Comparison of ENCODE assay signal across 1 cellular context in the genomic region with DNA sequence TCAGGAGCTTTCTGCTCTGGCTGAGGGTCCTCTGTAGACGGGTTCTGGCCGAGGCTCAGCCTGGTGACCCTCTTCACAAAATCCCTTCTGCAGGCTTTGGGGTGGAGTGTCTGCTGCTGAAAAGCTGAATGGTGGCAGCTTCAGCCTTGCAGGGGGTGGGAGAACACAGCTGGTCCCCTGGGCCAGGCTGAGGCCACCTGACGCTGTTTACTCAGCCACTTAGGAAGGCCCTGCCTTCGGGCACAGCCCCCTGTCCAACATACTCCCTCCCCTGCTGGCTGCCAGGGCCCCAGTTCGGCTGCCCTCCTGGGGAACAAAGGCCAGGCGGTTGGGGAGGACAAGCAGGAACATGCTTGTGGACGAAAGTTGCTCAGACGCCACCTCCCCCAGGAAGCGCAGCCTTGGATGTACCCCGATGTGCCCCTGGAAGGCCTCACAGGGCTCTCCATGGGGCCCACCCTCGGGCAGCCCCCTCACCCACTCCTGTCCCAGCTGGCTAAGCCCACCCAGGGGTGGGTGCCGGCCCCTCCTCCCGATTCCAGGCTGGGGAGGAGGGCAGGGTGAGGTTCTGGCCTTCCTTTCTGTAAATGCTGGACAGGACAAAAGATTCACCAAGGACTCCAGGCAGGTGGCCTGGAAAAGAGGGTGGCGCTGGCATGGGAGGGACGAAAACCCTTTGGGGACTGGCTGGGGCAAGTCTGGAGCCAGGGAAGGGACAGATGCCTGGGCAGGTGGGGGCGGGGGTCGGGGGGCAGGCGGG.
A peak's percentile ranks its signal among the peaks of the same experiment; 100 is the strongest.
TF ChIP-seq lines count a peak whose summit lies in the region.

A gene (minus strand): TSS at position 130 of the 760 bp plus-strand sequence. CDS start 271 bp downstream, outside the sequence.

TF ChIP-seq in HepG2, 621 proteins besides CTCF, POLR2A, EP300 and RAD21 (continued from another document and continues in another):
- TF ChIP-seq, protein P1, sequence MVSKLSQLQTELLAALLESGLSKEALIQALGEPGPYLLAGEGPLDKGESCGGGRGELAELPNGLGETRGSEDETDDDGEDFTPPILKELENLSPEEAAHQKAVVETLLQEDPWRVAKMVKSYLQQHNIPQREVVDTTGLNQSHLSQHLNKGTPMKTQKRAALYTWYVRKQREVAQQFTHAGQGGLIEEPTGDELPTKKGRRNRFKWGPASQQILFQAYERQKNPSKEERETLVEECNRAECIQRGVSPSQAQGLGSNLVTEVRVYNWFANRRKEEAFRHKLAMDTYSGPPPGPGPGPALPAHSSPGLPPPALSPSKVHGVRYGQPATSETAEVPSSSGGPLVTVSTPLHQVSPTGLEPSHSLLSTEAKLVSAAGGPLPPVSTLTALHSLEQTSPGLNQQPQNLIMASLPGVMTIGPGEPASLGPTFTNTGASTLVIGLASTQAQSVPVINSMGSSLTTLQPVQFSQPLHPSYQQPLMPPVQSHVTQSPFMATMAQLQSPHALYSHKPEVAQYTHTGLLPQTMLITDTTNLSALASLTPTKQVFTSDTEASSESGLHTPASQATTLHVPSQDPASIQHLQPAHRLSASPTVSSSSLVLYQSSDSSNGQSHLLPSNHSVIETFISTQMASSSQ (IDR thresholded peaks at IDR 0.05; ENCODE audit: low read depth) = peak; percentile 39; the same call in 1 of the 2 replicates
- TF ChIP-seq, protein P1 (CRISPR knock-in tag; IDR thresholded peaks at IDR 0.05; ENCODE audit: borderline replicate concordance) = peak; percentile 30; the same call in 1 of the 2 replicates
- 0 out of 2 replicates have a peak, but pooled peaks have one; percentile 42 for TF ChIP-seq ARNT2 (CRISPR knock-in tag; IDR thresholded peaks at IDR 0.05; ENCODE audit: low read depth)
- 0 out of 2 replicates have a peak, but pooled peaks have one; percentile 41 for TF ChIP-seq ZNF614 (CRISPR knock-in tag; IDR thresholded peaks at IDR 0.05; ENCODE audit: borderline replicate concordance)
- TF ChIP-seq RARA (CRISPR knock-in tag; IDR thresholded peaks at IDR 0.05) = peak; percentile 52
- no peak for TF ChIP-seq TCF7L2 (IDR thresholded peaks at IDR 0.05; ENCODE audit: low read depth, low read length)
- no peak for TF ChIP-seq SCMH1 (CRISPR knock-in tag; IDR thresholded peaks at IDR 0.05; ENCODE audit: borderline replicate concordance)
- no peak for TF ChIP-seq HOXA7 (CRISPR knock-in tag; IDR thresholded peaks at IDR 0.05)
- TF ChIP-seq, protein P2, sequence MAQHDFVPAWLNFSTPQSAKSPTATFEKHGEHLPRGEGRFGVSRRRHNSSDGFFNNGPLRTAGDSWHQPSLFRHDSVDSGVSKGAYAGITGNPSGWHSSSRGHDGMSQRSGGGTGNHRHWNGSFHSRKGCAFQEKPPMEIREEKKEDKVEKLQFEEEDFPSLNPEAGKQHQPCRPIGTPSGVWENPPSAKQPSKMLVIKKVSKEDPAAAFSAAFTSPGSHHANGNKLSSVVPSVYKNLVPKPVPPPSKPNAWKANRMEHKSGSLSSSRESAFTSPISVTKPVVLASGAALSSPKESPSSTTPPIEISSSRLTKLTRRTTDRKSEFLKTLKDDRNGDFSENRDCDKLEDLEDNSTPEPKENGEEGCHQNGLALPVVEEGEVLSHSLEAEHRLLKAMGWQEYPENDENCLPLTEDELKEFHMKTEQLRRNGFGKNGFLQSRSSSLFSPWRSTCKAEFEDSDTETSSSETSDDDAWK (CRISPR knock-in tag; IDR thresholded peaks at IDR 0.05) = no peak
- TF ChIP-seq ZNF549 (CRISPR knock-in tag; IDR thresholded peaks at IDR 0.05) = no peak
- TF ChIP-seq, protein P3, sequence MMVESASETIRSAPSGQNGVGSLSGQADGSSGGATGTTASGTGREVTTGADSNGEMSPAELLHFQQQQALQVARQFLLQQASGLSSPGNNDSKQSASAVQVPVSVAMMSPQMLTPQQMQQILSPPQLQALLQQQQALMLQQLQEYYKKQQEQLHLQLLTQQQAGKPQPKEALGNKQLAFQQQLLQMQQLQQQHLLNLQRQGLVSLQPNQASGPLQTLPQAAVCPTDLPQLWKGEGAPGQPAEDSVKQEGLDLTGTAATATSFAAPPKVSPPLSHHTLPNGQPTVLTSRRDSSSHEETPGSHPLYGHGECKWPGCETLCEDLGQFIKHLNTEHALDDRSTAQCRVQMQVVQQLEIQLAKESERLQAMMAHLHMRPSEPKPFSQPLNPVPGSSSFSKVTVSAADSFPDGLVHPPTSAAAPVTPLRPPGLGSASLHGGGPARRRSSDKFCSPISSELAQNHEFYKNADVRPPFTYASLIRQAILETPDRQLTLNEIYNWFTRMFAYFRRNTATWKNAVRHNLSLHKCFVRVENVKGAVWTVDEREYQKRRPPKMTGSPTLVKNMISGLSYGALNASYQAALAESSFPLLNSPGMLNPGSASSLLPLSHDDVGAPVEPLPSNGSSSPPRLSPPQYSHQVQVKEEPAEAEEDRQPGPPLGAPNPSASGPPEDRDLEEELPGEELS (CRISPR knock-in tag; IDR thresholded peaks at IDR 0.05) = peak; percentile 52; the same call in 1 of the 2 replicates
- TF ChIP-seq, protein P4, sequence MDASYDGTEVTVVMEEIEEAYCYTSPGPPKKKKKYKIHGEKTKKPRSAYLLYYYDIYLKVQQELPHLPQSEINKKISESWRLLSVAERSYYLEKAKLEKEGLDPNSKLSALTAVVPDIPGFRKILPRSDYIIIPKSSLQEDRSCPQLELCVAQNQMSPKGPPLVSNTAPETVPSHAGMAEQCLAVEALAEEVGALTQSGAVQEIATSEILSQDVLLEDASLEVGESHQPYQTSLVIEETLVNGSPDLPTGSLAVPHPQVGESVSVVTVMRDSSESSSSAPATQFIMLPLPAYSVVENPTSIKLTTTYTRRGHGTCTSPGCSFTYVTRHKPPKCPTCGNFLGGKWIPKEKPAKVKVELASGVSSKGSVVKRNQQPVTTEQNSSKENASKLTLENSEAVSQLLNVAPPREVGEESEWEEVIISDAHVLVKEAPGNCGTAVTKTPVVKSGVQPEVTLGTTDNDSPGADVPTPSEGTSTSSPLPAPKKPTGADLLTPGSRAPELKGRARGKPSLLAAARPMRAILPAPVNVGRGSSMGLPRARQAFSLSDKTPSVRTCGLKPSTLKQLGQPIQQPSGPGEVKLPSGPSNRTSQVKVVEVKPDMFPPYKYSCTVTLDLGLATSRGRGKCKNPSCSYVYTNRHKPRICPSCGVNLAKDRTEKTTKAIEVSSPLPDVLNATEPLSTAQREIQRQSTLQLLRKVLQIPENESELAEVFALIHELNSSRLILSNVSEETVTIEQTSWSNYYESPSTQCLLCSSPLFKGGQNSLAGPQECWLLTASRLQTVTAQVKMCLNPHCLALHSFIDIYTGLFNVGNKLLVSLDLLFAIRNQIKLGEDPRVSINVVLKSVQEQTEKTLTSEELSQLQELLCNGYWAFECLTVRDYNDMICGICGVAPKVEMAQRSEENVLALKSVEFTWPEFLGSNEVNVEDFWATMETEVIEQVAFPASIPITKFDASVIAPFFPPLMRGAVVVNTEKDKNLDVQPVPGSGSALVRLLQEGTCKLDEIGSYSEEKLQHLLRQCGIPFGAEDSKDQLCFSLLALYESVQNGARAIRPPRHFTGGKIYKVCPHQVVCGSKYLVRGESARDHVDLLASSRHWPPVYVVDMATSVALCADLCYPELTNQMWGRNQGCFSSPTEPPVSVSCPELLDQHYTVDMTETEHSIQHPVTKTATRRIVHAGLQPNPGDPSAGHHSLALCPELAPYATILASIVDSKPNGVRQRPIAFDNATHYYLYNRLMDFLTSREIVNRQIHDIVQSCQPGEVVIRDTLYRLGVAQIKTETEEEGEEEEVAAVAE (CRISPR knock-in tag; IDR thresholded peaks at IDR 0.05; ENCODE audit: borderline replicate concordance) = peak; percentile 19; the same call in 1 of the 2 replicates
- peak; percentile 49; the same call in 1 of the 2 replicates for TF ChIP-seq SALL1 (CRISPR knock-in tag; IDR thresholded peaks at IDR 0.05)
- TF ChIP-seq, protein P5, sequence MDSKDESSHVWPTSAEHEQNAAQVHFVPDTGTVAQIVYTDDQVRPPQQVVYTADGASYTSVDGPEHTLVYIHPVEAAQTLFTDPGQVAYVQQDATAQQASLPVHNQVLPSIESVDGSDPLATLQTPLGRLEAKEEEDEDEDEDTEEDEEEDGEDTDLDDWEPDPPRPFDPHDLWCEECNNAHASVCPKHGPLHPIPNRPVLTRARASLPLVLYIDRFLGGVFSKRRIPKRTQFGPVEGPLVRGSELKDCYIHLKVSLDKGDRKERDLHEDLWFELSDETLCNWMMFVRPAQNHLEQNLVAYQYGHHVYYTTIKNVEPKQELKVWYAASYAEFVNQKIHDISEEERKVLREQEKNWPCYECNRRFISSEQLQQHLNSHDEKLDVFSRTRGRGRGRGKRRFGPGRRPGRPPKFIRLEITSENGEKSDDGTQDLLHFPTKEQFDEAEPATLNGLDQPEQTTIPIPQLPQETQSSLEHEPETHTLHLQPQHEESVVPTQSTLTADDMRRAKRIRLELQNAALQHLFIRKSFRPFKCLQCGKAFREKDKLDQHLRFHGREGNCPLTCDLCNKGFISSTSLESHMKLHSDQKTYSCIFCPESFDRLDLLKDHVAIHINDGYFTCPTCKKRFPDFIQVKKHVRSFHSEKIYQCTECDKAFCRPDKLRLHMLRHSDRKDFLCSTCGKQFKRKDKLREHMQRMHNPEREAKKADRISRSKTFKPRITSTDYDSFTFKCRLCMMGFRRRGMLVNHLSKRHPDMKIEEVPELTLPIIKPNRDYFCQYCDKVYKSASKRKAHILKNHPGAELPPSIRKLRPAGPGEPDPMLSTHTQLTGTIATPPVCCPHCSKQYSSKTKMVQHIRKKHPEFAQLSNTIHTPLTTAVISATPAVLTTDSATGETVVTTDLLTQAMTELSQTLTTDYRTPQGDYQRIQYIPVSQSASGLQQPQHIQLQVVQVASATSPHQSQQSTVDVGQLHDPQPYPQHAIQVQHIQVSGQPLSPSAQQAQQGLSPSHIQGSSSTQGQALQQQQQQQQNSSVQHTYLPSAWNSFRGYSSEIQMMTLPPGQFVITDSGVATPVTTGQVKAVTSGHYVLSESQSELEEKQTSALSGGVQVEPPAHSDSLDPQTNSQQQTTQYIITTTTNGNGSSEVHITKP (CRISPR knock-in tag; IDR thresholded peaks at IDR 0.05; ENCODE audit: low read depth) = peak; percentile 64; the same call in 1 of the 2 replicates
- TF ChIP-seq ZNF263 (CRISPR knock-in tag; IDR thresholded peaks at IDR 0.05) = peak; percentile 88
- TF ChIP-seq ZNF44 (CRISPR knock-in tag; IDR thresholded peaks at IDR 0.05) = no peak
- 0 out of 2 replicates have a peak, but pooled peaks have one; percentile 53 for TF ChIP-seq ZSCAN29 (CRISPR knock-in tag; conservative IDR thresholded peaks at IDR 0.05)
- TF ChIP-seq, protein P6, sequence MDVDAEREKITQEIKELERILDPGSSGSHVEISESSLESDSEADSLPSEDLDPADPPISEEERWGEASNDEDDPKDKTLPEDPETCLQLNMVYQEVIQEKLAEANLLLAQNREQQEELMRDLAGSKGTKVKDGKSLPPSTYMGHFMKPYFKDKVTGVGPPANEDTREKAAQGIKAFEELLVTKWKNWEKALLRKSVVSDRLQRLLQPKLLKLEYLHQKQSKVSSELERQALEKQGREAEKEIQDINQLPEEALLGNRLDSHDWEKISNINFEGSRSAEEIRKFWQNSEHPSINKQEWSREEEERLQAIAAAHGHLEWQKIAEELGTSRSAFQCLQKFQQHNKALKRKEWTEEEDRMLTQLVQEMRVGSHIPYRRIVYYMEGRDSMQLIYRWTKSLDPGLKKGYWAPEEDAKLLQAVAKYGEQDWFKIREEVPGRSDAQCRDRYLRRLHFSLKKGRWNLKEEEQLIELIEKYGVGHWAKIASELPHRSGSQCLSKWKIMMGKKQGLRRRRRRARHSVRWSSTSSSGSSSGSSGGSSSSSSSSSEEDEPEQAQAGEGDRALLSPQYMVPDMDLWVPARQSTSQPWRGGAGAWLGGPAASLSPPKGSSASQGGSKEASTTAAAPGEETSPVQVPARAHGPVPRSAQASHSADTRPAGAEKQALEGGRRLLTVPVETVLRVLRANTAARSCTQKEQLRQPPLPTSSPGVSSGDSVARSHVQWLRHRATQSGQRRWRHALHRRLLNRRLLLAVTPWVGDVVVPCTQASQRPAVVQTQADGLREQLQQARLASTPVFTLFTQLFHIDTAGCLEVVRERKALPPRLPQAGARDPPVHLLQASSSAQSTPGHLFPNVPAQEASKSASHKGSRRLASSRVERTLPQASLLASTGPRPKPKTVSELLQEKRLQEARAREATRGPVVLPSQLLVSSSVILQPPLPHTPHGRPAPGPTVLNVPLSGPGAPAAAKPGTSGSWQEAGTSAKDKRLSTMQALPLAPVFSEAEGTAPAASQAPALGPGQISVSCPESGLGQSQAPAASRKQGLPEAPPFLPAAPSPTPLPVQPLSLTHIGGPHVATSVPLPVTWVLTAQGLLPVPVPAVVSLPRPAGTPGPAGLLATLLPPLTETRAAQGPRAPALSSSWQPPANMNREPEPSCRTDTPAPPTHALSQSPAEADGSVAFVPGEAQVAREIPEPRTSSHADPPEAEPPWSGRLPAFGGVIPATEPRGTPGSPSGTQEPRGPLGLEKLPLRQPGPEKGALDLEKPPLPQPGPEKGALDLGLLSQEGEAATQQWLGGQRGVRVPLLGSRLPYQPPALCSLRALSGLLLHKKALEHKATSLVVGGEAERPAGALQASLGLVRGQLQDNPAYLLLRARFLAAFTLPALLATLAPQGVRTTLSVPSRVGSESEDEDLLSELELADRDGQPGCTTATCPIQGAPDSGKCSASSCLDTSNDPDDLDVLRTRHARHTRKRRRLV (CRISPR knock-in tag; IDR thresholded peaks at IDR 0.05) = no peak
- 0 out of 2 replicates have a peak, but pooled peaks have one; percentile 73 for TF ChIP-seq ZNF615 (CRISPR knock-in tag; IDR thresholded peaks at IDR 0.05; ENCODE audit: borderline replicate concordance)
- TF ChIP-seq ESRRA (CRISPR knock-in tag; IDR thresholded peaks at IDR 0.05; ENCODE audit: low read depth) = no peak
- TF ChIP-seq HDAC2 (CRISPR knock-in tag; IDR thresholded peaks at IDR 0.05) = peak; percentile 82
- TF ChIP-seq, protein P7, sequence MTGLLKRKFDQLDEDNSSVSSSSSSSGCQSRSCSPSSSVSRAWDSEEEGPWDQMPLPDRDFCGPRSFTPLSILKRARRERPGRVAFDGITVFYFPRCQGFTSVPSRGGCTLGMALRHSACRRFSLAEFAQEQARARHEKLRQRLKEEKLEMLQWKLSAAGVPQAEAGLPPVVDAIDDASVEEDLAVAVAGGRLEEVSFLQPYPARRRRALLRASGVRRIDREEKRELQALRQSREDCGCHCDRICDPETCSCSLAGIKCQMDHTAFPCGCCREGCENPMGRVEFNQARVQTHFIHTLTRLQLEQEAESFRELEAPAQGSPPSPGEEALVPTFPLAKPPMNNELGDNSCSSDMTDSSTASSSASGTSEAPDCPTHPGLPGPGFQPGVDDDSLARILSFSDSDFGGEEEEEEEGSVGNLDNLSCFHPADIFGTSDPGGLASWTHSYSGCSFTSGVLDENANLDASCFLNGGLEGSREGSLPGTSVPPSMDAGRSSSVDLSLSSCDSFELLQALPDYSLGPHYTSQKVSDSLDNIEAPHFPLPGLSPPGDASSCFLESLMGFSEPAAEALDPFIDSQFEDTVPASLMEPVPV (CRISPR knock-in tag; IDR thresholded peaks at IDR 0.05) = 0 out of 2 replicates have a peak, but pooled peaks have one; percentile 24
